In genomic region chr12:45727301-45727993, GRCh38 we compare ENCODE assay signal across 1 cellular context.
TF ChIP-seq lines count a peak whose summit lies in the region.

No MANE protein-coding gene starts in this region.

TF ChIP-seq in HEK293, 187 proteins besides CTCF, POLR2A, EP300 and RAD21 (continued from another document):
- TF ChIP-seq ZNF555 (tag by site-specific recombination; conservative IDR thresholded peaks at IDR 0.05) (no peak), ZNF76 (tag by site-specific recombination; IDR thresholded peaks at IDR 0.05; ENCODE audit: borderline replicate concordance, low read depth) (peak; percentile 83), ZNF274 (IDR thresholded peaks at IDR 0.05; ENCODE audit: low read length) (no peak), ZNF274 (tag by site-specific recombination; IDR thresholded peaks at IDR 0.05; ENCODE audit: borderline replicate concordance) (no peak), AEBP2 (tag by site-specific recombination; IDR thresholded peaks at IDR 0.05; ENCODE audit: borderline replicate concordance) (no peak), ZIC2 (tag by site-specific recombination; IDR thresholded peaks at IDR 0.05) (peak; percentile 75), ZBTB20 (tag by site-specific recombination; IDR thresholded peaks at IDR 0.05) (peak; percentile 99), ZNF449 (tag by site-specific recombination; IDR thresholded peaks at IDR 0.05) (no peak), MEIS1 (CRISPR knock-in tag; IDR thresholded peaks at IDR 0.05; ENCODE audit: borderline replicate concordance) (no peak), ZNF530 (tag by site-specific recombination; IDR thresholded peaks at IDR 0.05; ENCODE audit: low read depth) (no peak), KLF8 (tag by site-specific recombination; IDR thresholded peaks at IDR 0.05) (peak; percentile 96), ZNF610 (tag by site-specific recombination; IDR thresholded peaks at IDR 0.05; ENCODE audit: borderline replicate concordance) (peak; percentile 75; the same call in 1 of the 2 replicates), ZNF747 (tag by site-specific recombination; IDR thresholded peaks at IDR 0.05) (no peak), ZNF585B (tag by site-specific recombination; IDR thresholded peaks at IDR 0.05) (0 out of 2 replicates have a peak, but pooled peaks have one; percentile 5), ZNF707 (tag by site-specific recombination; IDR thresholded peaks at IDR 0.05) (no peak), ZNF521 (tag by site-specific recombination; IDR thresholded peaks at IDR 0.05) (no peak), TRIM28 (IDR thresholded peaks at IDR 0.05; ENCODE audit: borderline replicate concordance, low read length) (peak; percentile 50; the same call in 1 of the 2 replicates), ZSCAN30 (tag by site-specific recombination; IDR thresholded peaks at IDR 0.05) (peak; percentile 93), ZNF140 (tag by site-specific recombination; IDR thresholded peaks at IDR 0.05) (no peak), ZNF501 (tag by site-specific recombination; IDR thresholded peaks at IDR 0.05) (peak; percentile 70; the same call in 1 of the 2 replicates), ZNF404 (tag by site-specific recombination; IDR thresholded peaks at IDR 0.05) (no peak), ZNF423 (tag by site-specific recombination; IDR thresholded peaks at IDR 0.05) (peak; percentile 83), ZNF561 (tag by site-specific recombination; IDR thresholded peaks at IDR 0.05; ENCODE audit: borderline replicate concordance) (peak; percentile 80; the same call in 1 of the 2 replicates), ZFP69B (tag by site-specific recombination; IDR thresholded peaks at IDR 0.05) (peak; percentile 92), ZSCAN23 (tag by site-specific recombination; IDR thresholded peaks at IDR 0.05) (peak; percentile 62; the same call in 1 of the 2 replicates), ZNF624 (tag by site-specific recombination; IDR thresholded peaks at IDR 0.05) (no peak), ZNF639 (tag by site-specific recombination; IDR thresholded peaks at IDR 0.05) (peak; percentile 92), ZNF138 (tag by site-specific recombination; IDR thresholded peaks at IDR 0.05; ENCODE audit: borderline replicate concordance) (no peak), GLIS1 (tag by site-specific recombination; IDR thresholded peaks at IDR 0.05) (peak; percentile 87), ZNF324 (tag by site-specific recombination; IDR thresholded peaks at IDR 0.05) (peak; percentile 93), ZNF16 (tag by site-specific recombination; IDR thresholded peaks at IDR 0.05; ENCODE audit: low read depth) (no peak), ZNF785 (tag by site-specific recombination; IDR thresholded peaks at IDR 0.05) (no peak), HOXA7 (CRISPR knock-in tag; IDR thresholded peaks at IDR 0.05; ENCODE audit: borderline replicate concordance) (no peak), KLF9 (tag by site-specific recombination; IDR thresholded peaks at IDR 0.05; ENCODE audit: low read depth) (peak; percentile 68; the same call in 1 of the 2 replicates), ZNF157 (tag by site-specific recombination; IDR thresholded peaks at IDR 0.05) (no peak), ZNF302 (tag by site-specific recombination; IDR thresholded peaks at IDR 0.05; ENCODE audit: low read depth) (no peak), ZNF544 (tag by site-specific recombination; IDR thresholded peaks at IDR 0.05) (no peak), ZNF211 (tag by site-specific recombination; IDR thresholded peaks at IDR 0.05; ENCODE audit: low read depth) (no peak), TCF7L2 (IDR thresholded peaks at IDR 0.05; ENCODE audit: borderline replicate concordance, low read depth, low read length) (peak; percentile 40; the same call in 1 of the 2 replicates), ZNF792 (tag by site-specific recombination; IDR thresholded peaks at IDR 0.05) (no peak), GFI1B (tag by site-specific recombination; IDR thresholded peaks at IDR 0.05) (peak; percentile 41; the same call in 1 of the 2 replicates), ZXDB (tag by site-specific recombination; IDR thresholded peaks at IDR 0.05) (peak; percentile 97), ZNF830 (tag by site-specific recombination; IDR thresholded peaks at IDR 0.05; ENCODE audit: low read depth) (no peak), ZFHX2 (tag by site-specific recombination; conservative IDR thresholded peaks at IDR 0.05) (0 out of 2 replicates have a peak, but pooled peaks have one; percentile 25), ZNF529 (tag by site-specific recombination; IDR thresholded peaks at IDR 0.05; ENCODE audit: insufficient replicate concordance) (no peak), YY1 (tag by site-specific recombination; IDR thresholded peaks at IDR 0.05) (peak; percentile 96), ZNF433 (tag by site-specific recombination; IDR thresholded peaks at IDR 0.05; ENCODE audit: low read depth) (no peak), ZNF223 (tag by site-specific recombination; IDR thresholded peaks at IDR 0.05) (no peak), ZSCAN4 (tag by site-specific recombination; IDR thresholded peaks at IDR 0.05) (peak; percentile 42; the same call in 1 of the 2 replicates)
- TF ChIP-seq, protein P1, sequence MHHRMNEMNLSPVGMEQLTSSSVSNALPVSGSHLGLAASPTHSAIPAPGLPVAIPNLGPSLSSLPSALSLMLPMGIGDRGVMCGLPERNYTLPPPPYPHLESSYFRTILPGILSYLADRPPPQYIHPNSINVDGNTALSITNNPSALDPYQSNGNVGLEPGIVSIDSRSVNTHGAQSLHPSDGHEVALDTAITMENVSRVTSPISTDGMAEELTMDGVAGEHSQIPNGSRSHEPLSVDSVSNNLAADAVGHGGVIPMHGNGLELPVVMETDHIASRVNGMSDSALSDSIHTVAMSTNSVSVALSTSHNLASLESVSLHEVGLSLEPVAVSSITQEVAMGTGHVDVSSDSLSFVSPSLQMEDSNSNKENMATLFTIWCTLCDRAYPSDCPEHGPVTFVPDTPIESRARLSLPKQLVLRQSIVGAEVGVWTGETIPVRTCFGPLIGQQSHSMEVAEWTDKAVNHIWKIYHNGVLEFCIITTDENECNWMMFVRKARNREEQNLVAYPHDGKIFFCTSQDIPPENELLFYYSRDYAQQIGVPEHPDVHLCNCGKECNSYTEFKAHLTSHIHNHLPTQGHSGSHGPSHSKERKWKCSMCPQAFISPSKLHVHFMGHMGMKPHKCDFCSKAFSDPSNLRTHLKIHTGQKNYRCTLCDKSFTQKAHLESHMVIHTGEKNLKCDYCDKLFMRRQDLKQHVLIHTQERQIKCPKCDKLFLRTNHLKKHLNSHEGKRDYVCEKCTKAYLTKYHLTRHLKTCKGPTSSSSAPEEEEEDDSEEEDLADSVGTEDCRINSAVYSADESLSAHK (tag by site-specific recombination; IDR thresholded peaks at IDR 0.05), result peak; percentile 74
- TF ChIP-seq, protein P2, sequence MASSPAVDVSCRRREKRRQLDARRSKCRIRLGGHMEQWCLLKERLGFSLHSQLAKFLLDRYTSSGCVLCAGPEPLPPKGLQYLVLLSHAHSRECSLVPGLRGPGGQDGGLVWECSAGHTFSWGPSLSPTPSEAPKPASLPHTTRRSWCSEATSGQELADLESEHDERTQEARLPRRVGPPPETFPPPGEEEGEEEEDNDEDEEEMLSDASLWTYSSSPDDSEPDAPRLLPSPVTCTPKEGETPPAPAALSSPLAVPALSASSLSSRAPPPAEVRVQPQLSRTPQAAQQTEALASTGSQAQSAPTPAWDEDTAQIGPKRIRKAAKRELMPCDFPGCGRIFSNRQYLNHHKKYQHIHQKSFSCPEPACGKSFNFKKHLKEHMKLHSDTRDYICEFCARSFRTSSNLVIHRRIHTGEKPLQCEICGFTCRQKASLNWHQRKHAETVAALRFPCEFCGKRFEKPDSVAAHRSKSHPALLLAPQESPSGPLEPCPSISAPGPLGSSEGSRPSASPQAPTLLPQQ (tag by site-specific recombination; IDR thresholded peaks at IDR 0.05), result peak; percentile 92
- TF ChIP-seq, protein P3, sequence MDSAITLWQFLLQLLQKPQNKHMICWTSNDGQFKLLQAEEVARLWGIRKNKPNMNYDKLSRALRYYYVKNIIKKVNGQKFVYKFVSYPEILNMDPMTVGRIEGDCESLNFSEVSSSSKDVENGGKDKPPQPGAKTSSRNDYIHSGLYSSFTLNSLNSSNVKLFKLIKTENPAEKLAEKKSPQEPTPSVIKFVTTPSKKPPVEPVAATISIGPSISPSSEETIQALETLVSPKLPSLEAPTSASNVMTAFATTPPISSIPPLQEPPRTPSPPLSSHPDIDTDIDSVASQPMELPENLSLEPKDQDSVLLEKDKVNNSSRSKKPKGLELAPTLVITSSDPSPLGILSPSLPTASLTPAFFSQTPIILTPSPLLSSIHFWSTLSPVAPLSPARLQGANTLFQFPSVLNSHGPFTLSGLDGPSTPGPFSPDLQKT (IDR thresholded peaks at IDR 0.05; ENCODE audit: borderline replicate concordance, low read depth, low read length), result no peak
- TF ChIP-seq, protein P4, sequence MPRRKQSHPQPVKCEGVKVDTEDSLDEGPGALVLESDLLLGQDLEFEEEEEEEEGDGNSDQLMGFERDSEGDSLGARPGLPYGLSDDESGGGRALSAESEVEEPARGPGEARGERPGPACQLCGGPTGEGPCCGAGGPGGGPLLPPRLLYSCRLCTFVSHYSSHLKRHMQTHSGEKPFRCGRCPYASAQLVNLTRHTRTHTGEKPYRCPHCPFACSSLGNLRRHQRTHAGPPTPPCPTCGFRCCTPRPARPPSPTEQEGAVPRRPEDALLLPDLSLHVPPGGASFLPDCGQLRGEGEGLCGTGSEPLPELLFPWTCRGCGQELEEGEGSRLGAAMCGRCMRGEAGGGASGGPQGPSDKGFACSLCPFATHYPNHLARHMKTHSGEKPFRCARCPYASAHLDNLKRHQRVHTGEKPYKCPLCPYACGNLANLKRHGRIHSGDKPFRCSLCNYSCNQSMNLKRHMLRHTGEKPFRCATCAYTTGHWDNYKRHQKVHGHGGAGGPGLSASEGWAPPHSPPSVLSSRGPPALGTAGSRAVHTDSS (tag by site-specific recombination; IDR thresholded peaks at IDR 0.05), result peak; percentile 88
